ENCODE assay signal across 1 cellular context in genomic region chr3:61667417-61668213, GRCh38.
TF ChIP-seq lines count a peak whose summit lies in the region.

No MANE protein-coding gene starts in this region.

TF ChIP-seq in GM12878, 131 proteins besides CTCF, POLR2A, EP300 and RAD21:
- TF ChIP-seq ZNF207 (IDR thresholded peaks at IDR 0.05; ENCODE audit: borderline replicate concordance): no peak
- peak; percentile 87; the same call in 1 of the 2 replicates for TF ChIP-seq ZBTB40 (IDR thresholded peaks at IDR 0.05; ENCODE audit: borderline replicate concordance)
- TF ChIP-seq CHD2 (IDR thresholded peaks at IDR 0.05; ENCODE audit: borderline replicate concordance, low read depth, low read length): no peak
- TF ChIP-seq CHD4 (IDR thresholded peaks at IDR 0.05): no peak
- no peak for TF ChIP-seq GATAD2B (conservative IDR thresholded peaks at IDR 0.05; ENCODE audit: low read depth)
